In the genomic region with DNA sequence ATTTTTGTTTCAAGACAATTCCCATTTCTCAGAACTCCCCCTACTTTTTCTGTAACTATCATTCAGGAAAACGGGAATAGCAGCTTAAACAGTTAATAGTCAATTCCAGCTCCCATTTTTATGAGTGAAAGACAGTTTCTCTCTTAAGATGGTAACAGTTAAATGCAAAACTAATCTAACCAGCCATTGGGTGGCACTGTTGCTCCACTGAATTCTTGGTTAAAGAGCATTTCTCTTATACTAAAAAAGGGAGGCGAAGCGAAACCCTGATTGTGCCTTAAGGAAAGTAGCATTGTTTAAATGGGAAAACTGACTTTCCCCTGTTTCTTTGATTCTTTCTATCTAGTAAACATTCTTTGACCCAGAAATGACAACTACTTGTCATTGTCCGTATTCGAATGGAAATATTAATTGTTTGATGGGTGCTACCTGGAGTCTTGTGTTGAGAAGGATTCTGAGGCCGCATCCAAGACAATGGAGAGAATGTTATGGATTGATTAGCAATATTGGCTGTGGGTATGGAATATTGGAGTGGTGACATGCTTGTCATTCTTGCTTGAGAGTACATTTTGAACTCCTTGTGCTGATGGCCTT, we compare ENCODE assay signal across 8 cellular contexts.
A peak's percentile ranks its signal among the peaks of the same experiment; 100 is the strongest.
DNase-seq lines count a peak whose midpoint lies in the region; ATAC-seq and TF ChIP-seq lines count a peak whose summit lies in the region.

No MANE protein-coding gene starts in this region.

- H3K27me3 ChIP-seq in Panc1 (ENCODE audit: control insufficient read depth, insufficient read depth, low read length): no peaks in the 10 kb centered on the region
- H3K27me3 ChIP-seq in upper lobe of right lung: no peaks in the 10 kb centered on the region

- POLR2A ChIA-PET in Panc1 (lab: Charles Lee): no interaction called here

- ATAC-seq in GM21825 (IDR thresholded peaks at IDR 0.05; ENCODE audit: unreplicated experiment): peak; percentile 83
- peak; percentile 75 for ATAC-seq in Panc1
- ATAC-seq in upper lobe of right lung: peak; percentile 79

- H3K9me3 ChIP-seq in Panc1 (ENCODE audit: control insufficient read depth, insufficient read depth, low read depth, low read length) (no peaks in the 10 kb centered on the region), upper lobe of right lung (no peaks in the 10 kb centered on the region)

- TF ChIP-seq CTCF in Panc1 (IDR thresholded peaks at IDR 0.05) (peak; percentile 67; the same call in 1 of the 2 replicates), upper lobe of right lung (IDR thresholded peaks at IDR 0.05) (peak; percentile 67)

- in situ Hi-C loops in Panc1 (cut with HindIII; ENCODE audit: low pct_unique_long_range_greater_than_20kb, low sequenced_read_pairs): no loop called here

- CTCF ChIA-PET in Panc1 (lab: Charles Lee): interaction anchor here (0.6 to 1.3 kb wide), 3 partner anchors 38 to 491 kb away, joined by 3 read pairs; no protein-coding TSS in a partner anchor

- H3K36me3 ChIP-seq in Panc1 (ENCODE audit: control insufficient read depth, insufficient read depth, low read length) (no peaks in the 10 kb centered on the region), upper lobe of right lung (no peaks in the 10 kb centered on the region)

- BruUV-seq in Panc1 (replicated peaks; lab: Mats Ljungman, UMichigan): no TSS peak

- H3K4me1 ChIP-seq in Panc1 (ENCODE audit: control insufficient read depth, insufficient read depth, low read length) (no peaks in the 10 kb centered on the region), upper lobe of right lung (no peaks in the 10 kb centered on the region)

- H3K27ac ChIP-seq in Panc1 (ENCODE audit: low read length) (no peak overlapping the region), upper lobe of right lung (no peak overlapping the region)

- intact Hi-C loops in Panc1 (cut with micrococcal nuclease; ENCODE audit: unreplicated experiment): loop anchor here (1.0 to 10.0 kb wide), 6 partner anchors 316 to 1199 kb away; no protein-coding TSS in a partner anchor
- intact Hi-C loops in upper lobe of right lung (cut with DNase I): no loop called here

- no peak overlapping the region for H3K4me3 ChIP-seq in Panc1 (ENCODE audit: low read depth in 2 of 2, low read length in 2 of 2)
- H3K4me3 ChIP-seq in upper lobe of right lung: no peak overlapping the region

- DNase-seq in A172 (ENCODE audit: low spot score): peak; percentile 85
- DNase-seq in ELF-1 (ENCODE audit: low read depth, low spot score): peak; percentile 50
- peak; percentile 5 for DNase-seq in HuH-7.5 (ENCODE audit: low spot score)
- peak; percentile 55 for DNase-seq in Panc1 (ENCODE audit: low read depth, low spot score)
- peak; percentile 91 for DNase-seq in dermis blood vessel endothelial cell
- DNase-seq in lung microvascular endothelial cell (ENCODE audit: low read depth in 2 of 2): peak; percentile 89 to 92
- DNase-seq in upper lobe of right lung: no peak
